ENCODE assay signal across 23 cellular contexts in genomic region chr16:87267566-87267965, GRCh38.
"Had no signal": no experiment of that assay in that cellular context is flagged by ENCODE, and none has a peak within 500 bp of the region (broad histone marks: within the 10 kb centered on the region; RNA-seq: fewer than 3 reads in every experiment).

No MANE protein-coding gene starts in this region.

- H3K27ac Mint-ChIP-seq: dendritic cell treated with granulocyte-macrophage colony-stimulating factor and Interleukin-4, amounts not matched to agents 40 ng/mL and 50 ng/mL, for 4 days; effector memory CD8-positive, alpha-beta T cell; memory B cell; natural killer cell treated with Interleukin-12 subunit alpha and Interleukin-12 subunit beta and Interleukin-15 and Interleukin-18, amount 100 ng/mL, for 72 hours; neural progenitor cell; progenitor cell of endocrine pancreas; stimulated activated naive B cell treated with anti-CD40 and anti-IgM and Interleukin-4, amounts not matched to agents 10 μg/mL and 1 μg/mL and 100 μg/mL, for 72 hours had no signal

- H3K36me3 ChIP-seq: esophagus muscularis mucosa, gastroesophageal sphincter, left lung, lower lobe of right lung, neural progenitor cell, ovary, spleen, upper lobe of left lung, uterus had no signal

- H3K9me3 Mint-ChIP-seq: dendritic cell treated with granulocyte-macrophage colony-stimulating factor and Interleukin-4, amounts not matched to agents 40 ng/mL and 50 ng/mL, for 4 days; effector memory CD8-positive, alpha-beta T cell; natural killer cell treated with Interleukin-12 subunit alpha and Interleukin-12 subunit beta and Interleukin-15 and Interleukin-18, amount 100 ng/mL, for 72 hours had no signal

- H3K27me3 ChIP-seq: esophagus muscularis mucosa, gastroesophageal sphincter, left lung, neural progenitor cell, ovary, spleen, upper lobe of left lung, uterus had no signal

- ATAC-seq: effector memory CD8-positive, alpha-beta T cell; gastroesophageal sphincter; left lung; lower lobe of right lung; natural killer cell treated with Interleukin-12 subunit alpha and Interleukin-12 subunit beta and Interleukin-15 and Interleukin-18, amount 100 ng/mL, for 72 hours; stimulated activated naive B cell treated with anti-CD40 and anti-IgM and Interleukin-4, amounts not matched to agents 10 μg/mL and 1 μg/mL and 100 μg/mL, for 72 hours had no signal

- H3K4me1 ChIP-seq: esophagus muscularis mucosa, gastroesophageal sphincter, left lung, lower lobe of right lung, spleen, upper lobe of left lung, uterus had no signal

- H3K4me3 ChIP-seq: esophagus muscularis mucosa, gastroesophageal sphincter, left lung, lower lobe of right lung, neural progenitor cell, ovary, spleen, upper lobe of left lung, uterus had no signal

- H3K27ac ChIP-seq: epithelial cell of prostate, esophagus muscularis mucosa, gastroesophageal sphincter, left lung, lower lobe of right lung, neural progenitor cell, ovary, spleen, upper lobe of left lung, uterus had no signal

- H3K9me3 ChIP-seq: esophagus muscularis mucosa, gastroesophageal sphincter, left lung, lower lobe of right lung, ovary, upper lobe of left lung, uterus had no signal

- H3K4me3 Mint-ChIP-seq: dendritic cell treated with granulocyte-macrophage colony-stimulating factor and Interleukin-4, amounts not matched to agents 40 ng/mL and 50 ng/mL, for 4 days; effector memory CD8-positive, alpha-beta T cell; memory B cell; natural killer cell treated with Interleukin-12 subunit alpha and Interleukin-12 subunit beta and Interleukin-15 and Interleukin-18, amount 100 ng/mL, for 72 hours; neural progenitor cell; stimulated activated naive B cell treated with anti-CD40 and anti-IgM and Interleukin-4, amounts not matched to agents 10 μg/mL and 1 μg/mL and 100 μg/mL, for 72 hours had no signal

- H3K36me3 Mint-ChIP-seq: natural killer cell treated with Interleukin-12 subunit alpha and Interleukin-12 subunit beta and Interleukin-15 and Interleukin-18, amount 100 ng/mL, for 72 hours; neural progenitor cell had no signal

- H3K27me3 Mint-ChIP-seq: dendritic cell treated with granulocyte-macrophage colony-stimulating factor and Interleukin-4, amounts not matched to agents 40 ng/mL and 50 ng/mL, for 4 days; effector memory CD8-positive, alpha-beta T cell; natural killer cell treated with Interleukin-12 subunit alpha and Interleukin-12 subunit beta and Interleukin-15 and Interleukin-18, amount 100 ng/mL, for 72 hours had no signal

- DNase-seq: effector memory CD8-positive, alpha-beta T cell; glutamatergic neuron; left lung; lower lobe of right lung; midbrain; nucleus accumbens; ovary; right cardiac atrium; spleen; stimulated activated CD4-positive, alpha-beta T cell treated with anti-CD3 and anti-CD28 coated beads, Interleukin-15, amount 100 ng/mL, for 24 hours; stimulated activated CD4-positive, alpha-beta T cell treated with anti-CD3 and anti-CD28 coated beads, Interleukin-1b, Interleukin-23, amount 100 ng/mL, for 48 hours; stimulated activated CD4-positive, alpha-beta T cell treated with anti-CD3 and anti-CD28 coated beads, Interleukin-4, amount 100 ng/mL, for 24 hours; stimulated activated naive B cell treated with anti-CD40 and anti-IgM and Interleukin-4, amounts not matched to agents 10 μg/mL and 1 μg/mL and 100 μg/mL, for 72 hours; upper lobe of left lung; uterus had no signal
